Comparison of ENCODE assay signal across 15 cellular contexts in genomic region chr7:137276194-137276593, GRCh38.
DNase-seq lines count a peak whose midpoint lies in the region; ATAC-seq and TF ChIP-seq lines count a peak whose summit lies in the region.
"Had no signal": no experiment of that assay in that cellular context is flagged by ENCODE, and none has a peak within 500 bp of the region (broad histone marks: within the 10 kb centered on the region; RNA-seq: fewer than 3 reads in every experiment).

No MANE protein-coding gene starts in this region.

- DNase-seq in cardiac muscle cell (ENCODE audit: low read depth in 1 of 2, low spot score in 1 of 2) = peak in 1 of 2 donors; percentile 41
- DNase-seq in left ventricle myocardium superior = no peak
- no peak for DNase-seq in neural progenitor cell (ENCODE audit: low spot score)
- DNase-seq in testis = peak; percentile 47
- DNase-seq in NCI-H446 treated with DMSO at 0.1 percent for 48 hours (lab: John Stamatoyannopoulos, UW) = no peak
- no peak for DNase-seq in activated T-helper 1 cell treated with anti-CD3 and anti-CD28 coated beads, Interleukin-12 subunit alpha, Interleukin-12 subunit beta, Interleukin-2, Interleukin-4 antibody, amounts not matched to agents 30 ng/mL and 10 ng/mL and 1 ng/mL, durations not matched to agents 14 hours and 24 hours and 36 hours (ENCODE audit: low spot score)
- no peak for DNase-seq in cerebellum (ENCODE audit: low spot score)
- DNase-seq: CD4-positive, alpha-beta T cell; DMS79 treated with DMSO at 0.1 percent for 48 hours; EL; H7 had no signal

- H3K9me3 Mint-ChIP-seq in neural progenitor cell = peaks cover 10% of the 10 kb centered on the region
- H3K9me3 Mint-ChIP-seq in activated T-helper 1 cell treated with anti-CD3 and anti-CD28 coated beads, Interleukin-12 subunit alpha, Interleukin-12 subunit beta, Interleukin-2, Interleukin-4 antibody, amounts not matched to agents 30 ng/mL and 10 ng/mL and 1 ng/mL, durations not matched to agents 14 hours and 24 hours and 36 hours = no peaks in the 10 kb centered on the region
- H3K9me3 Mint-ChIP-seq: CD4-positive, alpha-beta T cell; GM23338 had no signal

- TF ChIP-seq CTCF in cardiac muscle cell (IDR thresholded peaks at IDR 0.05; ENCODE audit: low read depth, low read length) (no peak), neural progenitor cell (IDR thresholded peaks at IDR 0.05) (no peak), testis (IDR thresholded peaks at IDR 0.05) (no peak)

- peaks cover 62% of the 10 kb centered on the region for H3K36me3 Mint-ChIP-seq in neural progenitor cell
- H3K36me3 Mint-ChIP-seq in activated T-helper 1 cell treated with anti-CD3 and anti-CD28 coated beads, Interleukin-12 subunit alpha, Interleukin-12 subunit beta, Interleukin-2, Interleukin-4 antibody, amounts not matched to agents 30 ng/mL and 10 ng/mL and 1 ng/mL, durations not matched to agents 14 hours and 24 hours and 36 hours (ENCODE audit: low read depth) = no peaks in the 10 kb centered on the region

- H3K36me3 ChIP-seq in cardiac muscle cell (no peaks in the 10 kb centered on the region), neural progenitor cell (no peaks in the 10 kb centered on the region), testis (ENCODE audit: low read depth, missing control alignments) (no peaks in the 10 kb centered on the region)

- no peaks in the 10 kb centered on the region for H3K27me3 Mint-ChIP-seq in neural progenitor cell (ENCODE audit: insufficient read depth, low read depth)
- no peaks in the 10 kb centered on the region for H3K27me3 Mint-ChIP-seq in activated T-helper 1 cell treated with anti-CD3 and anti-CD28 coated beads, Interleukin-12 subunit alpha, Interleukin-12 subunit beta, Interleukin-2, Interleukin-4 antibody, amounts not matched to agents 30 ng/mL and 10 ng/mL and 1 ng/mL, durations not matched to agents 14 hours and 24 hours and 36 hours (ENCODE audit: insufficient read depth)
- H3K27me3 Mint-ChIP-seq: B cell; CD4-positive, alpha-beta T cell had no signal

- H3K4me1 ChIP-seq in cardiac muscle cell (ENCODE audit: low read depth) = peaks cover 26% of the 10 kb centered on the region
- peaks cover under 1% of the 10 kb centered on the region for H3K4me1 ChIP-seq in neural progenitor cell
- H3K4me1 ChIP-seq in testis = no peaks in the 10 kb centered on the region

- H4K20me1 ChIP-seq in neural progenitor cell (ENCODE audit: low read depth) = no peaks in the 10 kb centered on the region

- H3K9ac ChIP-seq in neural progenitor cell = no peak overlapping the region

- no peak overlapping the region for H2AFZ ChIP-seq in neural progenitor cell (replicated peaks)
- H2AFZ ChIP-seq: GM23338 had no signal

- intact Hi-C loops in left ventricle myocardium superior (cut with micrococcal nuclease) = no loop called here
- intact Hi-C loops in testis (cut with DNase I; ENCODE audit: low total_unique reads) = no loop called here
- intact Hi-C loops in activated T-helper 1 cell treated with anti-CD3 and anti-CD28 coated beads, Interleukin-12 subunit alpha, Interleukin-12 subunit beta, Interleukin-2, Interleukin-4 antibody, amounts not matched to agents 30 ng/mL and 10 ng/mL and 1 ng/mL, durations not matched to agents 14 hours and 24 hours and 36 hours (cut with micrococcal nuclease) = no loop called here

- H3K4me1 Mint-ChIP-seq in neural progenitor cell = peaks cover 6% of the 10 kb centered on the region
- no peaks in the 10 kb centered on the region for H3K4me1 Mint-ChIP-seq in activated T-helper 1 cell treated with anti-CD3 and anti-CD28 coated beads, Interleukin-12 subunit alpha, Interleukin-12 subunit beta, Interleukin-2, Interleukin-4 antibody, amounts not matched to agents 30 ng/mL and 10 ng/mL and 1 ng/mL, durations not matched to agents 14 hours and 24 hours and 36 hours (ENCODE audit: low read depth)
- H3K4me1 Mint-ChIP-seq: B cell had no signal

- H3K4me3 ChIP-seq in cardiac muscle cell (no peak overlapping the region), neural progenitor cell (no peak overlapping the region), testis (no peak overlapping the region)
- H3K4me3 ChIP-seq: GM23338 had no signal

- no peaks in the 10 kb centered on the region for H3K27me3 ChIP-seq in cardiac muscle cell
- H3K27me3 ChIP-seq in layer of hippocampus (ENCODE audit: control insufficient read depth, insufficient read depth, low read length) = no peaks in the 10 kb centered on the region
- no peaks in the 10 kb centered on the region for H3K27me3 ChIP-seq in neural progenitor cell
- no peaks in the 10 kb centered on the region for H3K27me3 ChIP-seq in testis

- H3K9me3 ChIP-seq in cardiac muscle cell (ENCODE audit: low read depth) = no peaks in the 10 kb centered on the region
- H3K9me3 ChIP-seq in neural progenitor cell (ENCODE audit: low read depth) = no peaks in the 10 kb centered on the region
- H3K9me3 ChIP-seq in testis = no peaks in the 10 kb centered on the region

- H3K79me2 ChIP-seq in neural progenitor cell (ENCODE audit: low read depth) = peaks cover 6% of the 10 kb centered on the region

- H3K27ac Mint-ChIP-seq in neural progenitor cell = peak overlapping the region; percentile 20
- no peak overlapping the region for H3K27ac Mint-ChIP-seq in activated T-helper 1 cell treated with anti-CD3 and anti-CD28 coated beads, Interleukin-12 subunit alpha, Interleukin-12 subunit beta, Interleukin-2, Interleukin-4 antibody, amounts not matched to agents 30 ng/mL and 10 ng/mL and 1 ng/mL, durations not matched to agents 14 hours and 24 hours and 36 hours
- H3K27ac Mint-ChIP-seq: B cell; CD4-positive, alpha-beta T cell; GM23338 had no signal

- no peak for ATAC-seq in left ventricle myocardium superior
- ATAC-seq: GM23338 had no signal

- H3K4me3 Mint-ChIP-seq in neural progenitor cell = no peak overlapping the region
- no peak overlapping the region for H3K4me3 Mint-ChIP-seq in activated T-helper 1 cell treated with anti-CD3 and anti-CD28 coated beads, Interleukin-12 subunit alpha, Interleukin-12 subunit beta, Interleukin-2, Interleukin-4 antibody, amounts not matched to agents 30 ng/mL and 10 ng/mL and 1 ng/mL, durations not matched to agents 14 hours and 24 hours and 36 hours
- H3K4me3 Mint-ChIP-seq: B cell; CD4-positive, alpha-beta T cell; GM23338 had no signal

- TF ChIP-seq POLR2A in testis (IDR thresholded peaks at IDR 0.05) = no peak

- no peaks in the 10 kb centered on the region for H3F3A ChIP-seq in neural progenitor cell (ENCODE audit: low read depth)

- H3K4me2 ChIP-seq in neural progenitor cell = no peak overlapping the region

- WGBS in testis, 2 donors = 39 to 57% methylated on average over 5 of the region's 5 CpGs

- H3K27ac ChIP-seq in cardiac muscle cell (peak overlapping the region; percentile 61), layer of hippocampus (ENCODE audit: low read depth, low read length) (peak overlapping the region; percentile 71), neural progenitor cell (no peak overlapping the region), testis (peak overlapping the region; percentile 17 to 39)
- H3K27ac ChIP-seq: 22Rv1 had no signal
